ENCODE assay signal across 8 cellular contexts in genomic region chr14:52790011-52790755, GRCh38. TPM values are rescaled to one million over a fixed set of nuclear protein-coding genes. Genes with fewer than 3 reads are reported as not detected.
A peak's percentile ranks its signal among the peaks of the same experiment; 100 is the strongest.
DNase-seq lines count a peak whose midpoint lies in the region; ATAC-seq lines count a peak whose summit lies in the region.

No MANE protein-coding gene starts in this region.

- intact Hi-C loops in activated CD4-positive, alpha-beta memory T cell treated with anti-CD3 and anti-CD28 coated beads for 36 hours (cut with micrococcal nuclease), result loop anchor here (2.0 kb wide), 1 partner anchor 47 kb away; no protein-coding TSS in a partner anchor

- H3K4me1 Mint-ChIP-seq in activated T-cell treated with anti-CD3 and anti-CD28 coated beads, Interleukin-2, amount 50 U/mL, for 72 hours (ENCODE audit: low read depth), result peaks cover 37% of the 10 kb centered on the region
- H3K4me1 Mint-ChIP-seq in activated CD4-positive, alpha-beta memory T cell treated with anti-CD3 and anti-CD28 coated beads for 36 hours (ENCODE audit: low read depth), result peaks cover 41% of the 10 kb centered on the region

- H3K36me3 Mint-ChIP-seq in activated T-cell treated with anti-CD3 and anti-CD28 coated beads, Interleukin-2, amount 50 U/mL, for 72 hours (ENCODE audit: insufficient read depth in 2 of 2), result no peaks in the 10 kb centered on the region
- H3K36me3 Mint-ChIP-seq in activated CD4-positive, alpha-beta memory T cell treated with anti-CD3 and anti-CD28 coated beads for 36 hours, result peaks cover 2% of the 10 kb centered on the region

- H3K9me3 ChIP-seq in iPS-18c (ENCODE audit: control insufficient read depth, insufficient read depth, low read length), result no peaks in the 10 kb centered on the region
- no peaks in the 10 kb centered on the region for H3K9me3 ChIP-seq in subcutaneous abdominal adipose tissue (ENCODE audit: control insufficient read depth in 5 of 5, low read length in 5 of 5)

- H3K27me3 ChIP-seq in subcutaneous abdominal adipose tissue (ENCODE audit: control insufficient read depth in 5 of 5, insufficient read depth in 4 of 5, low read length in 5 of 5), result no peaks in the 10 kb centered on the region

- peak overlapping the region; percentile 92 to 97 for H3K4me3 Mint-ChIP-seq in activated T-cell treated with anti-CD3 and anti-CD28 coated beads, Interleukin-2, amount 50 U/mL, for 72 hours
- H3K4me3 Mint-ChIP-seq in activated CD4-positive, alpha-beta memory T cell treated with anti-CD3 and anti-CD28 coated beads for 36 hours, result peak overlapping the region; percentile 94

- H3K27ac Mint-ChIP-seq in activated T-cell treated with anti-CD3 and anti-CD28 coated beads, Interleukin-2, amount 50 U/mL, for 72 hours, result peak overlapping the region; percentile 90
- H3K27ac Mint-ChIP-seq in activated CD4-positive, alpha-beta memory T cell treated with anti-CD3 and anti-CD28 coated beads for 36 hours, result peak overlapping the region; percentile 54

- no peak overlapping the region for H3K27ac ChIP-seq in subcutaneous abdominal adipose tissue (ENCODE audit: low read depth, low read length)

- CTCF ChIA-PET in activated CD4-positive, alpha-beta memory T cell treated with anti-CD3 and anti-CD28 coated beads for 36 hours (lab: Charles Lee), result no interaction called here

- H3K27me3 Mint-ChIP-seq in activated T-cell treated with anti-CD3 and anti-CD28 coated beads, Interleukin-2, amount 50 U/mL, for 72 hours (ENCODE audit: low read depth), result no peaks in the 10 kb centered on the region
- no peaks in the 10 kb centered on the region for H3K27me3 Mint-ChIP-seq in activated CD4-positive, alpha-beta memory T cell treated with anti-CD3 and anti-CD28 coated beads for 36 hours

- POLR2A ChIA-PET in activated CD4-positive, alpha-beta memory T cell treated with anti-CD3 and anti-CD28 coated beads for 36 hours (lab: Charles Lee), result interaction anchor here (0.5 to 0.8 kb wide), 2 partner anchors 130 to 362 kb away, joined by 3 read pairs; no protein-coding TSS in a partner anchor

- no peak for DNase-seq in activated T-cell treated with anti-CD3 and anti-CD28 coated beads, Interleukin-2, amount 50 U/mL, for 72 hours
- no peak for DNase-seq in activated T-cell treated with anti-CD3 and anti-CD28 coated beads, Interleukin-2, amount 50 U/mL, for 48 hours
- no peak for DNase-seq in activated CD4-positive, alpha-beta memory T cell treated with anti-CD3 and anti-CD28 coated beads for 36 hours
- no peak for DNase-seq in activated CD4-positive, alpha-beta T cell treated with anti-CD3 and anti-CD28 coated beads for 4 hours

- H3K9me3 Mint-ChIP-seq in activated T-cell treated with anti-CD3 and anti-CD28 coated beads, Interleukin-2, amount 50 U/mL, for 72 hours, result no peaks in the 10 kb centered on the region
- no peaks in the 10 kb centered on the region for H3K9me3 Mint-ChIP-seq in activated CD4-positive, alpha-beta memory T cell treated with anti-CD3 and anti-CD28 coated beads for 36 hours

- no peak for ATAC-seq in activated T-cell treated with anti-CD3 and anti-CD28 coated beads, Interleukin-2, amount 50 U/mL, for 72 hours (replicated peaks in 1 of 2)
- ATAC-seq in HG03108 (IDR thresholded peaks at IDR 0.05; ENCODE audit: unreplicated experiment) (no peak), HG03442 (IDR thresholded peaks at IDR 0.05; ENCODE audit: unreplicated experiment) (no peak)

- H3K4me1 ChIP-seq in subcutaneous abdominal adipose tissue (ENCODE audit: control insufficient read depth in 5 of 5, insufficient read depth in 5 of 5, low read length in 5 of 5), result peaks cover 2 to 22% (median 19%) of the 10 kb centered on the region in 5 donors

- H3K4me3 ChIP-seq in iPS-18c (ENCODE audit: insufficient read depth, low read depth, low read length) (peak overlapping the region; percentile 89), subcutaneous abdominal adipose tissue (ENCODE audit: low read depth in 1 of 5, low read length in 5 of 5) (peak overlapping the region; percentile 73 to 86 (median 84))

- no peaks in the 10 kb centered on the region for H3K36me3 ChIP-seq in subcutaneous abdominal adipose tissue (ENCODE audit: control insufficient read depth in 5 of 5, insufficient read depth in 5 of 5, low read length in 5 of 5)

- peak overlapping the region in 4 of 5 donors; percentile 71 to 86 (median 74) for H3K9ac ChIP-seq in subcutaneous abdominal adipose tissue (ENCODE audit: low read length in 5 of 5)

RNA-seq across cellular contexts. Expression of gene GNPNAT1, which starts 1.2 kb away (rescaled TPM):
- total RNA-seq in activated T-cell treated with anti-CD3 and anti-CD28 coated beads, Interleukin-2, amount 50 U/mL, for 72 hours, result 10 to 100 TPM; 16.3 to 19.9 TPM
- 10 to 100 TPM; 30.4 to 31.4 TPM for total RNA-seq in activated CD4-positive, alpha-beta memory T cell treated with anti-CD3 and anti-CD28 coated beads for 36 hours
